Comparison of ENCODE assay signal across 8 cellular contexts in the genomic region with DNA sequence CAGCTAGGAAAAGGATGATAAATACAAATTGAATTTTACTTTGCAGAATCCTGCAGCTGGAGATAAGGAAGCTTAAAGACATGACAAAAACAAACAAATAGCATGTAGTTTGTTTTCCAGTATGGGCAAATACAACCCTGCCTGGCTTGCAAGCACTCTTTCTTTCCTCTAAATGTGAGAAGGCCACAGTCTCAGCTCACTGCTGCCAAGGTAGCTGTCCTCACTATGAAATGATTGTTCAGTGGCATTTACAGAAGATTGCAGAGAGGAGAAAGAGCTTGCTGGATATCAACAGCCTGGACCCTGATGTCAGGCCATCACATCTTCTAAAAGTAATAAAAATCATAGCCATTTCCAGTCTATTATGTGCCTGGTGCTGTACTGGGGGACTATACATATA.
"Had no signal": no experiment of that assay in that cellular context is flagged by ENCODE, and none has a peak within 500 bp of the region (broad histone marks: within the 10 kb centered on the region; RNA-seq: fewer than 3 reads in every experiment).

No MANE protein-coding gene starts in this region.

- ATAC-seq: HepG2, K562 had no signal

- H3K4me2 ChIP-seq: KMS-11 had no signal

- H3K9ac ChIP-seq: KMS-11 had no signal

- H3K4me3 ChIP-seq: K562 had no signal

- DNase-seq: IMR-90, KBM-7, KG1 had no signal

- H3K27ac ChIP-seq: HL-60, KMS-11 had no signal

- FAIRE-seq: HepG2, HTR-8/SVneo, K562 had no signal
